In genomic region chr14:65210118-65210826, GRCh38 we compare ENCODE assay signal across 8 cellular contexts.
A peak's percentile ranks its signal among the peaks of the same experiment; 100 is the strongest.
DNase-seq lines count a peak whose midpoint lies in the region; ATAC-seq, FAIRE-seq and TF ChIP-seq lines count a peak whose summit lies in the region.

No MANE protein-coding gene starts in this region.

- H3K36me3 Mint-ChIP-seq in activated naive CD8-positive, alpha-beta T cell treated with anti-CD3 and anti-CD28 coated beads, Interleukin-2, amount 10 ng/mL, durations not matched to agents 7 days and 5 days = peaks cover 2% of the 10 kb centered on the region
- peaks cover 0 to 7% (median 0%) of the 10 kb centered on the region in 5 donors for H3K36me3 Mint-ChIP-seq in naive thymus-derived CD4-positive, alpha-beta T cell
- no peaks in the 10 kb centered on the region for H3K36me3 Mint-ChIP-seq in progenitor cell of endocrine pancreas (ENCODE audit: insufficient read depth)

- no peak overlapping the region; the same call in 1 of the 2 replicates for H3K4me3 ChIP-seq in GM12865 (ENCODE audit: low read depth, low read length)
- H3K4me3 ChIP-seq in naive thymus-derived CD4-positive, alpha-beta T cell (ENCODE audit: low read length) = no peak overlapping the region
- no peak overlapping the region for H3K4me3 ChIP-seq in pancreas

- POLR2A ChIA-PET in activated naive CD8-positive, alpha-beta T cell treated with anti-CD3 and anti-CD28 coated beads, Interleukin-2, amount 10 ng/mL, durations not matched to agents 7 days and 5 days (lab: Charles Lee) = interaction anchor here (0.6 to 1.5 kb wide), 2 partner anchors 15 to 77 kb away, joined by 3 to 4 read pairs; no protein-coding TSS in a partner anchor
- POLR2A ChIA-PET in naive thymus-derived CD4-positive, alpha-beta T cell (lab: Charles Lee) = interaction anchor here (0.6 kb wide), 1 partner anchor 366 kb away, joined by 3 read pairs; no protein-coding TSS in a partner anchor

- CTCF ChIA-PET in naive thymus-derived CD4-positive, alpha-beta T cell (lab: Charles Lee) = no interaction called here

- peaks cover 38 to 42% of the 10 kb centered on the region in 2 donors for H3K4me1 ChIP-seq in naive thymus-derived CD4-positive, alpha-beta T cell (ENCODE audit: control insufficient read depth in 2 of 2, insufficient read depth in 2 of 2, low read length in 2 of 2)
- H3K4me1 ChIP-seq in pancreas = no peaks in the 10 kb centered on the region

- FAIRE-seq in pancreas (lab: Jason Lieb, UNC) = no peak

- no peaks in the 10 kb centered on the region for H3K9me3 Mint-ChIP-seq in activated naive CD8-positive, alpha-beta T cell treated with anti-CD3 and anti-CD28 coated beads, Interleukin-2, amount 10 ng/mL, durations not matched to agents 7 days and 5 days
- H3K9me3 Mint-ChIP-seq in naive thymus-derived CD4-positive, alpha-beta T cell = peaks cover 0 to 4% (median 0%) of the 10 kb centered on the region in 11 donors
- no peaks in the 10 kb centered on the region for H3K9me3 Mint-ChIP-seq in progenitor cell of endocrine pancreas (ENCODE audit: low read depth)

- no peaks in the 10 kb centered on the region for H3K27me3 ChIP-seq in naive thymus-derived CD4-positive, alpha-beta T cell (ENCODE audit: control insufficient read depth in 2 of 2, insufficient read depth in 2 of 2, low read length in 2 of 2)
- H3K27me3 ChIP-seq in pancreas = no peaks in the 10 kb centered on the region

- peak overlapping the region; percentile 68 for H3K4me3 Mint-ChIP-seq in activated naive CD8-positive, alpha-beta T cell treated with anti-CD3 and anti-CD28 coated beads, Interleukin-2, amount 10 ng/mL, durations not matched to agents 7 days and 5 days
- peak overlapping the region in 8 of 10 donors; percentile 3 to 70 (median 32) for H3K4me3 Mint-ChIP-seq in naive thymus-derived CD4-positive, alpha-beta T cell
- H3K4me3 Mint-ChIP-seq in progenitor cell of endocrine pancreas (ENCODE audit: low read depth) = no peak overlapping the region

- WGBS in pancreas, 2 donors = 70 to 82% methylated on average over 4 of the region's 4 CpGs

- peaks cover 53% of the 10 kb centered on the region for H3K4me1 Mint-ChIP-seq in activated naive CD8-positive, alpha-beta T cell treated with anti-CD3 and anti-CD28 coated beads, Interleukin-2, amount 10 ng/mL, durations not matched to agents 7 days and 5 days
- H3K4me1 Mint-ChIP-seq in naive thymus-derived CD4-positive, alpha-beta T cell = peaks cover 29 to 74% (median 54%) of the 10 kb centered on the region in 7 donors
- H3K4me1 Mint-ChIP-seq in progenitor cell of endocrine pancreas (ENCODE audit: low read depth) = peaks cover 14% of the 10 kb centered on the region

- intact Hi-C loops in naive thymus-derived CD4-positive, alpha-beta T cell (cut with micrococcal nuclease) = loop anchor here in 1 of 2 donors (2.0 kb wide), 1 partner anchor 39 kb away; no protein-coding TSS in a partner anchor
- intact Hi-C loops in pancreas (cut with DNase I) = no loop called here

- DNase-seq in GM12865 (ENCODE audit: low read depth) = peak; percentile 83
- DNase-seq in NAMALWA (ENCODE audit: low spot score) = peak; percentile 21
- no peak for DNase-seq in activated naive CD8-positive, alpha-beta T cell treated with anti-CD3 and anti-CD28 coated beads, Interleukin-2, amount 10 ng/mL, durations not matched to agents 7 days and 5 days
- DNase-seq in naive thymus-derived CD4-positive, alpha-beta T cell = no peak
- no peak for DNase-seq in progenitor cell of endocrine pancreas (ENCODE audit: low spot score, unreplicated experiment)
- DNase-seq in pancreas = no peak
- no peak for DNase-seq in NCI-H1694 treated with DMSO at 0.1 percent for 48 hours (lab: John Stamatoyannopoulos, UW)

- no peaks in the 10 kb centered on the region for H3K27me3 Mint-ChIP-seq in activated naive CD8-positive, alpha-beta T cell treated with anti-CD3 and anti-CD28 coated beads, Interleukin-2, amount 10 ng/mL, durations not matched to agents 7 days and 5 days
- no peaks in the 10 kb centered on the region for H3K27me3 Mint-ChIP-seq in naive thymus-derived CD4-positive, alpha-beta T cell
- peaks cover 7% of the 10 kb centered on the region for H3K27me3 Mint-ChIP-seq in progenitor cell of endocrine pancreas

- H3K9me3 ChIP-seq in naive thymus-derived CD4-positive, alpha-beta T cell (ENCODE audit: control insufficient read depth in 2 of 3, low read length in 3 of 3) = no peaks in the 10 kb centered on the region
- no peaks in the 10 kb centered on the region for H3K9me3 ChIP-seq in pancreas

- ATAC-seq in activated naive CD8-positive, alpha-beta T cell treated with anti-CD3 and anti-CD28 coated beads, Interleukin-2, amount 10 ng/mL, durations not matched to agents 7 days and 5 days (ENCODE audit: low read depth) = peak; percentile 27
- no peak for ATAC-seq in naive thymus-derived CD4-positive, alpha-beta T cell
- no peak for ATAC-seq in pancreas
- ATAC-seq in GM19035 (IDR thresholded peaks at IDR 0.05; ENCODE audit: unreplicated experiment) = no peak

- no peak overlapping the region for H3K27ac ChIP-seq in naive thymus-derived CD4-positive, alpha-beta T cell (ENCODE audit: low read depth, low read length)
- no peak overlapping the region for H3K27ac ChIP-seq in pancreas

- TF ChIP-seq CTCF in GM12865 (IDR thresholded peaks at IDR 0.05; ENCODE audit: insufficient read depth, low read depth, low read length, missing control alignments) (no peak), progenitor cell of endocrine pancreas (IDR thresholded peaks at IDR 0.05; ENCODE audit: unreplicated experiment) (no peak), pancreas (IDR thresholded peaks at IDR 0.05) (no peak)

- H3K36me3 ChIP-seq in naive thymus-derived CD4-positive, alpha-beta T cell (ENCODE audit: control insufficient read depth in 2 of 3, insufficient read depth in 3 of 3, low read length in 3 of 3) = no peaks in the 10 kb centered on the region
- H3K36me3 ChIP-seq in pancreas = no peaks in the 10 kb centered on the region

- H3K27ac Mint-ChIP-seq in activated naive CD8-positive, alpha-beta T cell treated with anti-CD3 and anti-CD28 coated beads, Interleukin-2, amount 10 ng/mL, durations not matched to agents 7 days and 5 days = peak overlapping the region; percentile 85
- H3K27ac Mint-ChIP-seq in naive thymus-derived CD4-positive, alpha-beta T cell = peak overlapping the region in 7 of 9 donors; percentile 10 to 83 (median 51)
- H3K27ac Mint-ChIP-seq in progenitor cell of endocrine pancreas = no peak overlapping the region

Comparison
In these comparisons a context has a peak if more than half of its experiments do, and no peak if none do; other contexts are left out.
1. DNase-seq: peak in GM12865 (single experiment) and NAMALWA (single experiment); none in activated naive CD8-positive, alpha-beta T cell treated with anti-CD3 and anti-CD28 coated beads, Interleukin-2, amount 10 ng/mL, durations not matched to agents 7 days and 5 days (single experiment), naive thymus-derived CD4-positive, alpha-beta T cell (0 of 9), progenitor cell of endocrine pancreas (single experiment), pancreas (0 of 6) and NCI-H1694 treated with DMSO at 0.1 percent for 48 hours (single experiment).